Comparison of ENCODE assay signal across 1 cellular context in genomic region chr3:16923112-16923511, GRCh38.
TF ChIP-seq lines count a peak whose summit lies in the region.

No MANE protein-coding gene starts in this region.

TF ChIP-seq in H1, 55 proteins besides CTCF, POLR2A, EP300 and RAD21:
- TF ChIP-seq YY1 (IDR thresholded peaks at IDR 0.05; ENCODE audit: low read depth, low read length) (no peak), CHD2 (IDR thresholded peaks at IDR 0.05; ENCODE audit: low read length) (no peak), SIRT6 (IDR thresholded peaks at IDR 0.05; ENCODE audit: low read length) (no peak), MAFK (IDR thresholded peaks at IDR 0.05; ENCODE audit: low read depth, low read length) (no peak), ATF3 (IDR thresholded peaks at IDR 0.05; ENCODE audit: insufficient read depth, low read depth, low read length) (no peak)
